In the genomic region with DNA sequence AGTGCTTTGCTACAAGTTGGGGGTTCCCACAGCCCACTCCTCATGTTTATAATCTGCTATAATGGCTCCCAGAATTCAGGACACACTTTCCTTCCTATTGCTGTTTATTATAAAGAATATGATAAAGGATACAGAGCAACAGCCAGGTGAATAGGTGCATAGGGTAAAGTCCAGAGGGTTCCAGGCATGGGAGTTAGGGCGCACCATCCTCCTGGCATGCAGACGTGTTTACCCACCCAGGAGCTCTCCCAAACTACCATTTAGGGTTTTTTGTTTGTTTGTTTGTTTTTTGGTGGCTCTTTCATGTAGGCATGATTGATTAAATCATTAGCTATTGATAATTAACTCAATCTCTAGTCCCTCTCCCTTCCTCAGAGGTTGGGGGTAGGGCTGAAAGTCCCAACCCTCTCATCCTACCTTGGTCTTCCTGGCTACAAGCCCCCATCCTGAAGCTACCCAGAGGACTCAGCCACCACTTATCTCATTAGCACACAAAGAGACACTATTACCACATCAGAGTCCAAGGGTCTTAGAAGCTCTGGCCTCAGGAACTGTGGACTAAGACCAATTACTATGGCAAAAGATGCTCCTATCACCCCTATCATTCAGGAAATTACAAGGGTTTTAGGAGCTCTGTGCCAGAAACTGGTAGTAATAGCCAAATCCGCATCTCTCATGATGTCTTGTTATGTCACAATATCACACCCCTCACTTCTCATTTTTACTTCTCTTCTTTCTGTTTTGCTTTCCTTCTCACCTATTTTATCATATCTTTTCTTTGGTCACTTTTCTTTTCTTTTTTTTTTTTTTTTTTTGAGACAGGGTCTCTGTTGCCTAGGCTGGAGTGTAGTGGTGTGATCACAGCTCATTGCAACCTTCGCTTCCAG, we compare ENCODE assay signal across 1 cellular context.
TF ChIP-seq lines count a peak whose summit lies in the region.

No MANE protein-coding gene starts in this region.

TF ChIP-seq in HepG2, 621 proteins besides CTCF, POLR2A, EP300 and RAD21 (continued from another document):
- no peak for TF ChIP-seq ZNF615 (CRISPR knock-in tag; IDR thresholded peaks at IDR 0.05; ENCODE audit: borderline replicate concordance)
- peak; percentile 24; the same call in 1 of the 2 replicates for TF ChIP-seq SALL1 (CRISPR knock-in tag; IDR thresholded peaks at IDR 0.05)
- TF ChIP-seq CEBPG (CRISPR knock-in tag; IDR thresholded peaks at IDR 0.05): peak; percentile 78
- TF ChIP-seq FOXP1 (IDR thresholded peaks at IDR 0.05): no peak
- TF ChIP-seq FOXP1 (CRISPR knock-in tag; IDR thresholded peaks at IDR 0.05): peak; percentile 8; the same call in 1 of the 2 replicates
- TF ChIP-seq ZNF207 (IDR thresholded peaks at IDR 0.05; ENCODE audit: borderline replicate concordance): no peak
- TF ChIP-seq MIXL1 (CRISPR knock-in tag; IDR thresholded peaks at IDR 0.05): peak; percentile 60; the same call in 1 of the 2 replicates
- TF ChIP-seq ARNTL (CRISPR knock-in tag; IDR thresholded peaks at IDR 0.05): no peak
- peak; percentile 60; the same call in 1 of the 2 replicates for TF ChIP-seq ZNF264 (CRISPR knock-in tag; IDR thresholded peaks at IDR 0.05)
- TF ChIP-seq ZNF614 (CRISPR knock-in tag; IDR thresholded peaks at IDR 0.05; ENCODE audit: borderline replicate concordance): peak; percentile 65; the same call in 1 of the 2 replicates
- TF ChIP-seq, protein P1, sequence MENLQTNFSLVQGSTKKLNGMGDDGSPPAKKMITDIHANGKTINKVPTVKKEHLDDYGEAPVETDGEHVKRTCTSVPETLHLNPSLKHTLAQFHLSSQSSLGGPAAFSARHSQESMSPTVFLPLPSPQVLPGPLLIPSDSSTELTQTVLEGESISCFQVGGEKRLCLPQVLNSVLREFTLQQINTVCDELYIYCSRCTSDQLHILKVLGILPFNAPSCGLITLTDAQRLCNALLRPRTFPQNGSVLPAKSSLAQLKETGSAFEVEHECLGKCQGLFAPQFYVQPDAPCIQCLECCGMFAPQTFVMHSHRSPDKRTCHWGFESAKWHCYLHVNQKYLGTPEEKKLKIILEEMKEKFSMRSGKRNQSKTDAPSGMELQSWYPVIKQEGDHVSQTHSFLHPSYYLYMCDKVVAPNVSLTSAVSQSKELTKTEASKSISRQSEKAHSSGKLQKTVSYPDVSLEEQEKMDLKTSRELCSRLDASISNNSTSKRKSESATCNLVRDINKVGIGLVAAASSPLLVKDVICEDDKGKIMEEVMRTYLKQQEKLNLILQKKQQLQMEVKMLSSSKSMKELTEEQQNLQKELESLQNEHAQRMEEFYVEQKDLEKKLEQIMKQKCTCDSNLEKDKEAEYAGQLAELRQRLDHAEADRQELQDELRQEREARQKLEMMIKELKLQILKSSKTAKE (CRISPR knock-in tag; IDR thresholded peaks at IDR 0.05; ENCODE audit: borderline replicate concordance): no peak
- 0 out of 2 replicates have a peak, but pooled peaks have one; percentile 24 for TF ChIP-seq FOSL2 (CRISPR knock-in tag; IDR thresholded peaks at IDR 0.05)
- no peak for TF ChIP-seq ZNF350 (CRISPR knock-in tag; IDR thresholded peaks at IDR 0.05; ENCODE audit: borderline replicate concordance, low read depth)
- TF ChIP-seq SOX5 (CRISPR knock-in tag; IDR thresholded peaks at IDR 0.05; ENCODE audit: borderline replicate concordance): peak; percentile 48; the same call in 1 of the 2 replicates
- TF ChIP-seq, protein P2, sequence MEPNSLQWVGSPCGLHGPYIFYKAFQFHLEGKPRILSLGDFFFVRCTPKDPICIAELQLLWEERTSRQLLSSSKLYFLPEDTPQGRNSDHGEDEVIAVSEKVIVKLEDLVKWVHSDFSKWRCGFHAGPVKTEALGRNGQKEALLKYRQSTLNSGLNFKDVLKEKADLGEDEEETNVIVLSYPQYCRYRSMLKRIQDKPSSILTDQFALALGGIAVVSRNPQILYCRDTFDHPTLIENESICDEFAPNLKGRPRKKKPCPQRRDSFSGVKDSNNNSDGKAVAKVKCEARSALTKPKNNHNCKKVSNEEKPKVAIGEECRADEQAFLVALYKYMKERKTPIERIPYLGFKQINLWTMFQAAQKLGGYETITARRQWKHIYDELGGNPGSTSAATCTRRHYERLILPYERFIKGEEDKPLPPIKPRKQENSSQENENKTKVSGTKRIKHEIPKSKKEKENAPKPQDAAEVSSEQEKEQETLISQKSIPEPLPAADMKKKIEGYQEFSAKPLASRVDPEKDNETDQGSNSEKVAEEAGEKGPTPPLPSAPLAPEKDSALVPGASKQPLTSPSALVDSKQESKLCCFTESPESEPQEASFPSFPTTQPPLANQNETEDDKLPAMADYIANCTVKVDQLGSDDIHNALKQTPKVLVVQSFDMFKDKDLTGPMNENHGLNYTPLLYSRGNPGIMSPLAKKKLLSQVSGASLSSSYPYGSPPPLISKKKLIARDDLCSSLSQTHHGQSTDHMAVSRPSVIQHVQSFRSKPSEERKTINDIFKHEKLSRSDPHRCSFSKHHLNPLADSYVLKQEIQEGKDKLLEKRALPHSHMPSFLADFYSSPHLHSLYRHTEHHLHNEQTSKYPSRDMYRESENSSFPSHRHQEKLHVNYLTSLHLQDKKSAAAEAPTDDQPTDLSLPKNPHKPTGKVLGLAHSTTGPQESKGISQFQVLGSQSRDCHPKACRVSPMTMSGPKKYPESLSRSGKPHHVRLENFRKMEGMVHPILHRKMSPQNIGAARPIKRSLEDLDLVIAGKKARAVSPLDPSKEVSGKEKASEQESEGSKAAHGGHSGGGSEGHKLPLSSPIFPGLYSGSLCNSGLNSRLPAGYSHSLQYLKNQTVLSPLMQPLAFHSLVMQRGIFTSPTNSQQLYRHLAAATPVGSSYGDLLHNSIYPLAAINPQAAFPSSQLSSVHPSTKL (CRISPR knock-in tag; IDR thresholded peaks at IDR 0.05): peak; percentile 52
- 0 out of 2 replicates have a peak, but pooled peaks have one; percentile 14 for TF ChIP-seq RXRB (CRISPR knock-in tag; IDR thresholded peaks at IDR 0.05; ENCODE audit: borderline replicate concordance)
- no peak for TF ChIP-seq SOX6 (IDR thresholded peaks at IDR 0.05)
- TF ChIP-seq SOX6 (CRISPR knock-in tag; IDR thresholded peaks at IDR 0.05): 0 out of 2 replicates have a peak, but pooled peaks have one; percentile 29
- TF ChIP-seq MTF2 (CRISPR knock-in tag; IDR thresholded peaks at IDR 0.05; ENCODE audit: borderline replicate concordance): no peak
- TF ChIP-seq HDAC2 (CRISPR knock-in tag; IDR thresholded peaks at IDR 0.05): 0 out of 2 replicates have a peak, but pooled peaks have one; percentile 29
- peak; percentile 93 for TF ChIP-seq HNF4G (IDR thresholded peaks at IDR 0.05; ENCODE audit: borderline replicate concordance, low read depth, low read length)
- no peak for TF ChIP-seq HNF4G (CRISPR knock-in tag; IDR thresholded peaks at IDR 0.05; ENCODE audit: borderline replicate concordance, low read depth)
- TF ChIP-seq, protein P3, sequence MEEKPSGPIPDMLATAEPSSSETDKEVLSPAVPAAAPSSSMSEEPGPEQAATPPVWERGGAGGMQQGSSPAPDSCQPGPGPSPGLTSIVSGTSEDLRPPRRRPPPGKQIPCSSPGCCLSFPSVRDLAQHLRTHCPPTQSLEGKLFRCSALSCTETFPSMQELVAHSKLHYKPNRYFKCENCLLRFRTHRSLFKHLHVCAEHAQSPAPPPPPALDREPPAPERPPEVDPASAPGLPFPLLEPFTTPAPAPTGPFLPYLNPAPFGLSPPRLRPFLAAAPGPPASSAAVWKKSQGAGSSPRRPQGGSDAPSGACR (CRISPR knock-in tag; IDR thresholded peaks at IDR 0.05): no peak
- TF ChIP-seq, protein P4, sequence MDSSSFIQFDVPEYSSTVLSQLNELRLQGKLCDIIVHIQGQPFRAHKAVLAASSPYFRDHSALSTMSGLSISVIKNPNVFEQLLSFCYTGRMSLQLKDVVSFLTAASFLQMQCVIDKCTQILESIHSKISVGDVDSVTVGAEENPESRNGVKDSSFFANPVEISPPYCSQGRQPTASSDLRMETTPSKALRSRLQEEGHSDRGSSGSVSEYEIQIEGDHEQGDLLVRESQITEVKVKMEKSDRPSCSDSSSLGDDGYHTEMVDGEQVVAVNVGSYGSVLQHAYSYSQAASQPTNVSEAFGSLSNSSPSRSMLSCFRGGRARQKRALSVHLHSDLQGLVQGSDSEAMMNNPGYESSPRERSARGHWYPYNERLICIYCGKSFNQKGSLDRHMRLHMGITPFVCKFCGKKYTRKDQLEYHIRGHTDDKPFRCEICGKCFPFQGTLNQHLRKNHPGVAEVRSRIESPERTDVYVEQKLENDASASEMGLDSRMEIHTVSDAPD (CRISPR knock-in tag; IDR thresholded peaks at IDR 0.05): no peak
- no peak for TF ChIP-seq SOX13 (IDR thresholded peaks at IDR 0.05)
- peak in 1 of 2 experiments; percentile 74; a peak in 2 of 4 replicates for TF ChIP-seq SOX13 (CRISPR knock-in tag; conservative IDR thresholded peaks at IDR 0.05 in 1 of 2, IDR thresholded peaks at IDR 0.05 in 1 of 2)
- no peak for TF ChIP-seq JUND (CRISPR knock-in tag; IDR thresholded peaks at IDR 0.05)
- TF ChIP-seq, protein P5, sequence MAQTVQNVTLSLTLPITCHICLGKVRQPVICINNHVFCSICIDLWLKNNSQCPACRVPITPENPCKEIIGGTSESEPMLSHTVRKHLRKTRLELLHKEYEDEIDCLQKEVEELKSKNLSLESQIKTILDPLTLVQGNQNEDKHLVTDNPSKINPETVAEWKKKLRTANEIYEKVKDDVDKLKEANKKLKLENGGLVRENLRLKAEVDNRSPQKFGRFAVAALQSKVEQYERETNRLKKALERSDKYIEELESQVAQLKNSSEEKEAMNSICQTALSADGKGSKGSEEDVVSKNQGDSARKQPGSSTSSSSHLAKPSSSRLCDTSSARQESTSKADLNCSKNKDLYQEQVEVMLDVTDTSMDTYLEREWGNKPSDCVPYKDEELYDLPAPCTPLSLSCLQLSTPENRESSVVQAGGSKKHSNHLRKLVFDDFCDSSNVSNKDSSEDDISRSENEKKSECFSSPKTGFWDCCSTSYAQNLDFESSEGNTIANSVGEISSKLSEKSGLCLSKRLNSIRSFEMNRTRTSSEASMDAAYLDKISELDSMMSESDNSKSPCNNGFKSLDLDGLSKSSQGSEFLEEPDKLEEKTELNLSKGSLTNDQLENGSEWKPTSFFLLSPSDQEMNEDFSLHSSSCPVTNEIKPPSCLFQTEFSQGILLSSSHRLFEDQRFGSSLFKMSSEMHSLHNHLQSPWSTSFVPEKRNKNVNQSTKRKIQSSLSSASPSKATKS (CRISPR knock-in tag; IDR thresholded peaks at IDR 0.05): no peak
- TF ChIP-seq, protein P6, sequence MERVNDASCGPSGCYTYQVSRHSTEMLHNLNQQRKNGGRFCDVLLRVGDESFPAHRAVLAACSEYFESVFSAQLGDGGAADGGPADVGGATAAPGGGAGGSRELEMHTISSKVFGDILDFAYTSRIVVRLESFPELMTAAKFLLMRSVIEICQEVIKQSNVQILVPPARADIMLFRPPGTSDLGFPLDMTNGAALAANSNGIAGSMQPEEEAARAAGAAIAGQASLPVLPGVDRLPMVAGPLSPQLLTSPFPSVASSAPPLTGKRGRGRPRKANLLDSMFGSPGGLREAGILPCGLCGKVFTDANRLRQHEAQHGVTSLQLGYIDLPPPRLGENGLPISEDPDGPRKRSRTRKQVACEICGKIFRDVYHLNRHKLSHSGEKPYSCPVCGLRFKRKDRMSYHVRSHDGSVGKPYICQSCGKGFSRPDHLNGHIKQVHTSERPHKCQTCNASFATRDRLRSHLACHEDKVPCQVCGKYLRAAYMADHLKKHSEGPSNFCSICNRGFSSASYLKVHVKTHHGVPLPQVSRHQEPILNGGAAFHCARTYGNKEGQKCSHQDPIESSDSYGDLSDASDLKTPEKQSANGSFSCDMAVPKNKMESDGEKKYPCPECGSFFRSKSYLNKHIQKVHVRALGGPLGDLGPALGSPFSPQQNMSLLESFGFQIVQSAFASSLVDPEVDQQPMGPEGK (CRISPR knock-in tag; IDR thresholded peaks at IDR 0.05): peak; percentile 37; the same call in 1 of the 2 replicates
- no peak for TF ChIP-seq SAFB2 (CRISPR knock-in tag; IDR thresholded peaks at IDR 0.05; ENCODE audit: borderline replicate concordance, low read depth)
- TF ChIP-seq ZNF644 (CRISPR knock-in tag; IDR thresholded peaks at IDR 0.05; ENCODE audit: low read depth): 0 out of 2 replicates have a peak, but pooled peaks have one; percentile 54
- 0 out of 2 replicates have a peak, but pooled peaks have one; percentile 13 for TF ChIP-seq FOXA3 (CRISPR knock-in tag; IDR thresholded peaks at IDR 0.05)
- TF ChIP-seq, protein P7, sequence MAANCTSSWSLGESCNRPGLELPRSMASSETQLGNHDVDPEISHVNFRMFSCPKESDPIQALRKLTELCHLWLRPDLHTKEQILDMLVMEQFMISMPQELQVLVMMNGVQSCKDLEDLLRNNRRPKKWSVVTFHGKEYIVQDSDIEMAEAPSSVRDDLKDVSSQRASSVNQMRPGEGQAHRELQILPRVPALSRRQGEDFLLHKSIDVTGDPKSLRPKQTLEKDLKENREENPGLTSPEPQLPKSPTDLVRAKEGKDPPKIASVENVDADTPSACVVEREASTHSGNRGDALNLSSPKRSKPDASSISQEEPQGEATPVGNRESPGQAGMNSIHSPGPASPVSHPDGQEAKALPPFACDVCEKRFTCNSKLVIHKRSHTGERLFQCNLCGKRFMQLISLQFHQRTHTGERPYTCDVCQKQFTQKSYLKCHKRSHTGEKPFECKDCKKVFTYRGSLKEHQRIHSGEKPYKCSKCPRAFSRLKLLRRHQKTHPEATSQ (CRISPR knock-in tag; IDR thresholded peaks at IDR 0.05; ENCODE audit: borderline replicate concordance): no peak
- TF ChIP-seq, protein P8, sequence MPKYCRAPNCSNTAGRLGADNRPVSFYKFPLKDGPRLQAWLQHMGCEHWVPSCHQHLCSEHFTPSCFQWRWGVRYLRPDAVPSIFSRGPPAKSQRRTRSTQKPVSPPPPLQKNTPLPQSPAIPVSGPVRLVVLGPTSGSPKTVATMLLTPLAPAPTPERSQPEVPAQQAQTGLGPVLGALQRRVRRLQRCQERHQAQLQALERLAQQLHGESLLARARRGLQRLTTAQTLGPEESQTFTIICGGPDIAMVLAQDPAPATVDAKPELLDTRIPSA (CRISPR knock-in tag; IDR thresholded peaks at IDR 0.05; ENCODE audit: borderline replicate concordance): no peak
